In genomic region chr12:56443208-56443607, GRCh38 we compare ENCODE assay signal across 8 cellular contexts. TPM values are rescaled to one million over a fixed set of nuclear protein-coding genes. Genes with fewer than 3 reads are reported as not detected.
"Had no signal": no experiment of that assay in that cellular context is flagged by ENCODE, and none has a peak within 500 bp of the region (broad histone marks: within the 10 kb centered on the region; RNA-seq: fewer than 3 reads in every experiment).

No MANE protein-coding gene starts in this region.

RNA-seq across cellular contexts. Expression of gene MIP, which starts 11.2 kb away (rescaled TPM):
- total RNA-seq: activated CD4-positive, alpha-beta memory T cell treated with anti-CD3 and anti-CD28 coated beads, Interleukin-2, amount 10 ng/mL, durations not matched to agents 7 days and 5 days; activated CD8-positive, alpha-beta memory T cell treated with anti-CD3 and anti-CD28 coated beads, Interleukin-2, amount 10 ng/mL, durations not matched to agents 7 days and 5 days; aorta; cardiac muscle cell; LHCN-M2; PC-9; Right ventricle myocardium inferior; SK-MEL-5 had no signal
- polyA plus RNA-seq: aorta had no signal

RNA-seq across cellular contexts. Expression of gene GLS2, which starts 44.8 kb away (rescaled TPM):
- total RNA-seq: LHCN-M2, SK-MEL-5 had no signal
